In the genomic region with DNA sequence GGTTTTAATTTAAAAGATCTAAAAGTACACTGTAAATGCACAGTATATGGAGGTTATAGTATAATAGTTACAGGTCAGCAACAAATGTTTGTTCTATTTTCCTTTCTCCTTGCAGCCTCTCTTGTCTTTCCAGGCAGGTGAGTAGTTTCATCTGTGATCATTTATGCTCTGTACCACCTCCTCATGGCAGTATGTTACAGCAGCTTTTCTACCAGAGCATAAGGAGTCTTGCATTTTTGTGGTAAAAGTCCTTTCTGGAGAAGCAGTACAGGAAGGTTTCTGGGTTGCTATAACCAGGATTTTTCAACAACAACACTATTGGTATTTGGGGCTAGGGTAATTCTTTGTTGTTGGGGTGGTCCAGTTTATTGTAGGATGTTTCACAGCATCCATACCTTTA, we compare ENCODE assay signal across 1 cellular context.
TF ChIP-seq lines count a peak whose summit lies in the region.

No MANE protein-coding gene starts in this region.

TF ChIP-seq in HCT116, 20 proteins besides CTCF, POLR2A, EP300 and RAD21 (continued from another document):
- TF ChIP-seq SIN3A (IDR thresholded peaks at IDR 0.05; ENCODE audit: low read depth): no peak
- TF ChIP-seq CEBPB (IDR thresholded peaks at IDR 0.05; ENCODE audit: low read depth): no peak
- no peak for TF ChIP-seq ZNF274 (IDR thresholded peaks at IDR 0.05; ENCODE audit: low read depth, low read length)
